In genomic region chr14:23566782-23567185, GRCh38 we compare ENCODE assay signal across 8 cellular contexts. TPM values are rescaled to one million over a fixed set of nuclear protein-coding genes. Genes with fewer than 3 reads are reported as not detected.
A peak's percentile ranks its signal among the peaks of the same experiment; 100 is the strongest.
DNase-seq lines count a peak whose midpoint lies in the region.

No MANE protein-coding gene starts in this region.

- peaks cover 40% of the 10 kb centered on the region for H3K36me3 ChIP-seq in HUES64 (ENCODE audit: insufficient read depth, low read length)
- peaks cover 9 to 42% of the 10 kb centered on the region in 2 experiments for H3K36me3 ChIP-seq in mesenchymal stem cell (ENCODE audit: control insufficient read depth in 1 of 2, insufficient read depth in 2 of 2, low read depth in 1 of 2, low read length in 2 of 2)

- peak overlapping the region; percentile 20 for H2BK5ac ChIP-seq in mesenchymal stem cell (ENCODE audit: low read depth, low read length, poor library complexity, severe bottlenecking)

- H2AFZ ChIP-seq in mesenchymal stem cell (ENCODE audit: low read depth, low read length): peak overlapping the region; percentile 88

- peak overlapping the region; percentile 38 to 71 for H3K18ac ChIP-seq in mesenchymal stem cell (ENCODE audit: low read depth in 1 of 2, low read length in 2 of 2)

- H2BK12ac ChIP-seq in mesenchymal stem cell (ENCODE audit: low read length in 2 of 2): peak overlapping the region in 1 of 2 experiments; percentile 34

- H3K27ac ChIP-seq in HUES64 (ENCODE audit: low read depth, low read length) (peak overlapping the region; percentile 37; the same call in 1 of the 2 replicates), caudate nucleus (ENCODE audit: low read depth, low read length) (peak overlapping the region; percentile 92), mesenchymal stem cell (ENCODE audit: low read length, poor library complexity, severe bottlenecking) (peak overlapping the region; percentile 38)

- no peak overlapping the region for H2BK15ac ChIP-seq in mesenchymal stem cell (ENCODE audit: low read depth, poor library complexity, severe bottlenecking)

- no peak overlapping the region for H2BK120ac ChIP-seq in mesenchymal stem cell (ENCODE audit: low read depth, low read length)

- H3K4me2 ChIP-seq in mesenchymal stem cell (ENCODE audit: low read length, poor library complexity, severe bottlenecking): peak overlapping the region; percentile 83

- peaks cover 37% of the 10 kb centered on the region for H3K79me1 ChIP-seq in mesenchymal stem cell (replicated peaks; ENCODE audit: low read length, poor library complexity, severe bottlenecking)

- H3K27me3 ChIP-seq in HUES64 (ENCODE audit: insufficient read depth, low read length): no peaks in the 10 kb centered on the region
- H3K27me3 ChIP-seq in mesenchymal stem cell (ENCODE audit: control insufficient read depth in 1 of 2, insufficient read depth in 1 of 2, low read length in 2 of 2): peaks cover 11 to 14% of the 10 kb centered on the region in 2 experiments

- H4K91ac ChIP-seq in mesenchymal stem cell (ENCODE audit: low read length): peak overlapping the region; percentile 55

- H4K8ac ChIP-seq in mesenchymal stem cell (ENCODE audit: low read length): peak overlapping the region; percentile 99

- peak overlapping the region in 1 of 2 experiments; percentile 97 for H3K4ac ChIP-seq in mesenchymal stem cell (ENCODE audit: low read depth in 1 of 2, low read length in 2 of 2)

- H3K9me3 ChIP-seq in HUES64 (ENCODE audit: insufficient read depth, low read depth, low read length) (no peaks in the 10 kb centered on the region), mesenchymal stem cell (ENCODE audit: control insufficient read depth, low read length) (no peaks in the 10 kb centered on the region)

- H3K9ac ChIP-seq in HUES64 (ENCODE audit: low read depth, low read length) (peak overlapping the region; percentile 72), mesenchymal stem cell (ENCODE audit: low read length) (peak overlapping the region; percentile 88)

- H3K4me3 ChIP-seq in HUES64 (ENCODE audit: low read length): peak overlapping the region; percentile 84
- H3K4me3 ChIP-seq in mesenchymal stem cell (ENCODE audit: insufficient read depth in 1 of 2, low read depth in 1 of 2, low read length in 2 of 2): peak overlapping the region; percentile 79 to 80

- H3K23ac ChIP-seq in mesenchymal stem cell (ENCODE audit: low read length in 2 of 2): no peak overlapping the region

- H3K14ac ChIP-seq in mesenchymal stem cell (ENCODE audit: low read length in 2 of 2): no peak overlapping the region

- WGBS in HUES64: 34% methylated on average over 5 of the region's 5 CpGs
- 52% methylated on average over 5 of the region's 5 CpGs for WGBS in mesenchymal stem cell

- peak; percentile 48 for DNase-seq in NCI-H2196 (lab: John Stamatoyannopoulos, UW; ENCODE audit: unreplicated experiment)
- DNase-seq in NCI-H2196 treated with DMSO at 0.1 percent for 48 hours (lab: John Stamatoyannopoulos, UW; ENCODE audit: unreplicated experiment): no peak
- DNase-seq in caudate nucleus (lab: John Stamatoyannopoulos, UW): peak in 1 of 61 donors; percentile 36
- DNase-seq in mesenchymal stem cell: peak; percentile 22
- DNase-seq in stimulated activated naive CD4-positive, alpha-beta T cell (lab: John Stamatoyannopoulos, UW): no peak
- no peak for DNase-seq in NCI-H1694 (lab: John Stamatoyannopoulos, UW)
- DNase-seq in cortex of kidney (lab: John Stamatoyannopoulos, UW): no peak

- no peak overlapping the region for H2AK5ac ChIP-seq in mesenchymal stem cell (ENCODE audit: low read length, severe bottlenecking)

- H3K4me1 ChIP-seq in HUES64 (ENCODE audit: insufficient read depth, low read length) (peaks cover 23% of the 10 kb centered on the region), mesenchymal stem cell (ENCODE audit: control insufficient read depth, insufficient read depth, low read depth, low read length) (peaks cover 15% of the 10 kb centered on the region)

RNA-seq across cellular contexts. Expression of gene AP1G2, which starts 0.8 kb away (rescaled TPM):
- 36.2 TPM for polyA plus RNA-seq in HUES64 (2013, experiment 1 of 2)
- 41.1 TPM for polyA plus RNA-seq in HUES64 (2013, experiment 2 of 2)
- 33.4 TPM for polyA plus RNA-seq in mesenchymal stem cell (2013, experiment 1 of 2)
- 33.4 TPM for polyA plus RNA-seq in mesenchymal stem cell (2013, experiment 2 of 2)

RNA-seq across cellular contexts. Expression of gene THTPA, which starts 10.7 kb away (rescaled TPM):
- polyA plus RNA-seq in HUES64 (2013, experiment 1 of 2): 13.6 TPM
- 17.4 TPM for polyA plus RNA-seq in HUES64 (2013, experiment 2 of 2)
- 7.2 TPM for polyA plus RNA-seq in mesenchymal stem cell (2013, experiment 1 of 2)
- 7.1 TPM for polyA plus RNA-seq in mesenchymal stem cell (2013, experiment 2 of 2)

RNA-seq across cellular contexts. Expression of gene JPH4, which starts 11.8 kb away (rescaled TPM):
- polyA plus RNA-seq in HUES64 (2013, experiment 1 of 2): 13.9 TPM
- 17.3 TPM for polyA plus RNA-seq in HUES64 (2013, experiment 2 of 2)
- 0.04 TPM for polyA plus RNA-seq in mesenchymal stem cell (2013, experiment 1 of 2)
- polyA plus RNA-seq in mesenchymal stem cell (2013, experiment 2 of 2): 0.03 TPM

RNA-seq across cellular contexts. Expression of gene ZFHX2, which starts 15.2 kb away (rescaled TPM):
- polyA plus RNA-seq in HUES64 (2013, experiment 1 of 2): 14.5 TPM
- 15.4 TPM for polyA plus RNA-seq in HUES64 (2013, experiment 2 of 2)
- polyA plus RNA-seq in mesenchymal stem cell (2013, experiment 1 of 2): 0.19 TPM
- polyA plus RNA-seq in mesenchymal stem cell (2013, experiment 2 of 2): 0.23 TPM

Comparison
In these comparisons a context has a peak if more than half of its experiments do, and no peak if none do; other contexts are left out.
1. DNase-seq: peak in NCI-H2196 (single experiment) and mesenchymal stem cell (single experiment); none in NCI-H2196 treated with DMSO at 0.1 percent for 48 hours (single experiment), stimulated activated naive CD4-positive, alpha-beta T cell (0 of 6), NCI-H1694 (single experiment) and cortex of kidney (single experiment).
2. H3K27ac ChIP-seq: peak in every context shown above with its lines; median percentile 92 in caudate nucleus; 38 in mesenchymal stem cell; 37 in HUES64.